ENCODE assay signal across 1 cellular context in the genomic region with DNA sequence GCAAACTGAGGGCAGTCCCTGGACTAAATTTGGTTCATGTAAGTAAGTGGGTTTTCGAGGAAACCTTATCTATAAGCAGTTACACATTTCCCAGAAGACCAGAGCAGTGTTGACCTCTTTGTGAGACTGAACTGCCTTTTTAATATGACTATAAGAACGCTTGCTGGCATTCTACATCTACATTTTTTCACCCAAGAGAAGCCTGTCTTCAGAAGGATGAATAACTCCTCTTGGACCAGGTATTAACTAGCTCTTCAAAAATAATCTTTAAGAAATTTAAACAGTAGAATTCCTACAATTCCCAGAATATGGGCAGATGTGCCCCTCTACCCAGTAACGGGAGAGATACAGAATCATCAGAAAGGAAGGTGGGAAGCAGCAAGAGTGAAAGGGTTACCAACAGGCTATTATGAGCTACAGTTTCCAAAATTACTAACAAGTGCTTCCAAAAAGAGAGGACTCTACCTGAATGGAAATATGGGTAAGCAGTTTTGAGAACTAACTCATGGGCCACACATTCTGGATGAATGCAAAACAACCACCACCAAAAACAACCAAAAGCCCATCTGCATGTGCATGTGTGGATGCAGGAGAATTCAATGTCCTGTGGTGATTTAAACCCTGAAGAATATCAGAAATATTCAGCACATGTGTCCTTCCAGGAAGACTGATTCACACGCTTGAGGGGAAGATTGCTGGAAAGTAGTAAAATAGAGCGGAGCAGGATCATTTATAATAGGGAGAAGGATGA.
A peak's percentile ranks its signal among the peaks of the same experiment; 100 is the strongest.
TF ChIP-seq lines count a peak whose summit lies in the region.

No MANE protein-coding gene starts in this region.

TF ChIP-seq in K562, 482 proteins besides CTCF, POLR2A, EP300 and RAD21 (continued from another document and continues in another):
- TF ChIP-seq, protein P1, sequence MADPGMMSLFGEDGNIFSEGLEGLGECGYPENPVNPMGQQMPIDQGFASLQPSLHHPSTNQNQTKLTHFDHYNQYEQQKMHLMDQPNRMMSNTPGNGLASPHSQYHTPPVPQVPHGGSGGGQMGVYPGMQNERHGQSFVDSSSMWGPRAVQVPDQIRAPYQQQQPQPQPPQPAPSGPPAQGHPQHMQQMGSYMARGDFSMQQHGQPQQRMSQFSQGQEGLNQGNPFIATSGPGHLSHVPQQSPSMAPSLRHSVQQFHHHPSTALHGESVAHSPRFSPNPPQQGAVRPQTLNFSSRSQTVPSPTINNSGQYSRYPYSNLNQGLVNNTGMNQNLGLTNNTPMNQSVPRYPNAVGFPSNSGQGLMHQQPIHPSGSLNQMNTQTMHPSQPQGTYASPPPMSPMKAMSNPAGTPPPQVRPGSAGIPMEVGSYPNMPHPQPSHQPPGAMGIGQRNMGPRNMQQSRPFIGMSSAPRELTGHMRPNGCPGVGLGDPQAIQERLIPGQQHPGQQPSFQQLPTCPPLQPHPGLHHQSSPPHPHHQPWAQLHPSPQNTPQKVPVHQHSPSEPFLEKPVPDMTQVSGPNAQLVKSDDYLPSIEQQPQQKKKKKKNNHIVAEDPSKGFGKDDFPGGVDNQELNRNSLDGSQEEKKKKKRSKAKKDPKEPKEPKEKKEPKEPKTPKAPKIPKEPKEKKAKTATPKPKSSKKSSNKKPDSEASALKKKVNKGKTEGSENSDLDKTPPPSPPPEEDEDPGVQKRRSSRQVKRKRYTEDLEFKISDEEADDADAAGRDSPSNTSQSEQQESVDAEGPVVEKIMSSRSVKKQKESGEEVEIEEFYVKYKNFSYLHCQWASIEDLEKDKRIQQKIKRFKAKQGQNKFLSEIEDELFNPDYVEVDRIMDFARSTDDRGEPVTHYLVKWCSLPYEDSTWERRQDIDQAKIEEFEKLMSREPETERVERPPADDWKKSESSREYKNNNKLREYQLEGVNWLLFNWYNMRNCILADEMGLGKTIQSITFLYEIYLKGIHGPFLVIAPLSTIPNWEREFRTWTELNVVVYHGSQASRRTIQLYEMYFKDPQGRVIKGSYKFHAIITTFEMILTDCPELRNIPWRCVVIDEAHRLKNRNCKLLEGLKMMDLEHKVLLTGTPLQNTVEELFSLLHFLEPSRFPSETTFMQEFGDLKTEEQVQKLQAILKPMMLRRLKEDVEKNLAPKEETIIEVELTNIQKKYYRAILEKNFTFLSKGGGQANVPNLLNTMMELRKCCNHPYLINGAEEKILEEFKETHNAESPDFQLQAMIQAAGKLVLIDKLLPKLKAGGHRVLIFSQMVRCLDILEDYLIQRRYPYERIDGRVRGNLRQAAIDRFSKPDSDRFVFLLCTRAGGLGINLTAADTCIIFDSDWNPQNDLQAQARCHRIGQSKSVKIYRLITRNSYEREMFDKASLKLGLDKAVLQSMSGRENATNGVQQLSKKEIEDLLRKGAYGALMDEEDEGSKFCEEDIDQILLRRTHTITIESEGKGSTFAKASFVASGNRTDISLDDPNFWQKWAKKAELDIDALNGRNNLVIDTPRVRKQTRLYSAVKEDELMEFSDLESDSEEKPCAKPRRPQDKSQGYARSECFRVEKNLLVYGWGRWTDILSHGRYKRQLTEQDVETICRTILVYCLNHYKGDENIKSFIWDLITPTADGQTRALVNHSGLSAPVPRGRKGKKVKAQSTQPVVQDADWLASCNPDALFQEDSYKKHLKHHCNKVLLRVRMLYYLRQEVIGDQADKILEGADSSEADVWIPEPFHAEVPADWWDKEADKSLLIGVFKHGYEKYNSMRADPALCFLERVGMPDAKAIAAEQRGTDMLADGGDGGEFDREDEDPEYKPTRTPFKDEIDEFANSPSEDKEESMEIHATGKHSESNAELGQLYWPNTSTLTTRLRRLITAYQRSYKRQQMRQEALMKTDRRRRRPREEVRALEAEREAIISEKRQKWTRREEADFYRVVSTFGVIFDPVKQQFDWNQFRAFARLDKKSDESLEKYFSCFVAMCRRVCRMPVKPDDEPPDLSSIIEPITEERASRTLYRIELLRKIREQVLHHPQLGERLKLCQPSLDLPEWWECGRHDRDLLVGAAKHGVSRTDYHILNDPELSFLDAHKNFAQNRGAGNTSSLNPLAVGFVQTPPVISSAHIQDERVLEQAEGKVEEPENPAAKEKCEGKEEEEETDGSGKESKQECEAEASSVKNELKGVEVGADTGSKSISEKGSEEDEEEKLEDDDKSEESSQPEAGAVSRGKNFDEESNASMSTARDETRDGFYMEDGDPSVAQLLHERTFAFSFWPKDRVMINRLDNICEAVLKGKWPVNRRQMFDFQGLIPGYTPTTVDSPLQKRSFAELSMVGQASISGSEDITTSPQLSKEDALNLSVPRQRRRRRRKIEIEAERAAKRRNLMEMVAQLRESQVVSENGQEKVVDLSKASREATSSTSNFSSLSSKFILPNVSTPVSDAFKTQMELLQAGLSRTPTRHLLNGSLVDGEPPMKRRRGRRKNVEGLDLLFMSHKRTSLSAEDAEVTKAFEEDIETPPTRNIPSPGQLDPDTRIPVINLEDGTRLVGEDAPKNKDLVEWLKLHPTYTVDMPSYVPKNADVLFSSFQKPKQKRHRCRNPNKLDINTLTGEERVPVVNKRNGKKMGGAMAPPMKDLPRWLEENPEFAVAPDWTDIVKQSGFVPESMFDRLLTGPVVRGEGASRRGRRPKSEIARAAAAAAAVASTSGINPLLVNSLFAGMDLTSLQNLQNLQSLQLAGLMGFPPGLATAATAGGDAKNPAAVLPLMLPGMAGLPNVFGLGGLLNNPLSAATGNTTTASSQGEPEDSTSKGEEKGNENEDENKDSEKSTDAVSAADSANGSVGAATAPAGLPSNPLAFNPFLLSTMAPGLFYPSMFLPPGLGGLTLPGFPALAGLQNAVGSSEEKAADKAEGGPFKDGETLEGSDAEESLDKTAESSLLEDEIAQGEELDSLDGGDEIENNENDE (IDR thresholded peaks at IDR 0.05; ENCODE audit: low read depth, low read length) = no peak
- TF ChIP-seq, protein P2, sequence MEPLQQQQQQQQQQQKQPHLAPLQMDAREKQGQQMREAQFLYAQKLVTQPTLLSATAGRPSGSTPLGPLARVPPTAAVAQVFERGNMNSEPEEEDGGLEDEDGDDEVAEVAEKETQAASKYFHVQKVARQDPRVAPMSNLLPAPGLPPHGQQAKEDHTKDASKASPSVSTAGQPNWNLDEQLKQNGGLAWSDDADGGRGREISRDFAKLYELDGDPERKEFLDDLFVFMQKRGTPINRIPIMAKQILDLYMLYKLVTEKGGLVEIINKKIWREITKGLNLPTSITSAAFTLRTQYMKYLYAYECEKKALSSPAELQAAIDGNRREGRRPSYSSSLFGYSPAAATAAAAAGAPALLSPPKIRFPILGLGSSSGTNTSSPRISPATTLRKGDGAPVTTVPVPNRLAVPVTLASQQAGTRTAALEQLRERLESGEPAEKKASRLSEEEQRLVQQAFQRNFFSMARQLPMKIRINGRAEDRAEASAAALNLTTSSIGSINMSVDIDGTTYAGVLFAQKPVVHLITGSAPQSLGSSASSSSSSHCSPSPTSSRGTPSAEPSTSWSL (CRISPR knock-in tag; IDR thresholded peaks at IDR 0.05; ENCODE audit: borderline replicate concordance) = 0 out of 2 replicates have a peak, but pooled peaks have one; percentile 27
- TF ChIP-seq, protein P3, sequence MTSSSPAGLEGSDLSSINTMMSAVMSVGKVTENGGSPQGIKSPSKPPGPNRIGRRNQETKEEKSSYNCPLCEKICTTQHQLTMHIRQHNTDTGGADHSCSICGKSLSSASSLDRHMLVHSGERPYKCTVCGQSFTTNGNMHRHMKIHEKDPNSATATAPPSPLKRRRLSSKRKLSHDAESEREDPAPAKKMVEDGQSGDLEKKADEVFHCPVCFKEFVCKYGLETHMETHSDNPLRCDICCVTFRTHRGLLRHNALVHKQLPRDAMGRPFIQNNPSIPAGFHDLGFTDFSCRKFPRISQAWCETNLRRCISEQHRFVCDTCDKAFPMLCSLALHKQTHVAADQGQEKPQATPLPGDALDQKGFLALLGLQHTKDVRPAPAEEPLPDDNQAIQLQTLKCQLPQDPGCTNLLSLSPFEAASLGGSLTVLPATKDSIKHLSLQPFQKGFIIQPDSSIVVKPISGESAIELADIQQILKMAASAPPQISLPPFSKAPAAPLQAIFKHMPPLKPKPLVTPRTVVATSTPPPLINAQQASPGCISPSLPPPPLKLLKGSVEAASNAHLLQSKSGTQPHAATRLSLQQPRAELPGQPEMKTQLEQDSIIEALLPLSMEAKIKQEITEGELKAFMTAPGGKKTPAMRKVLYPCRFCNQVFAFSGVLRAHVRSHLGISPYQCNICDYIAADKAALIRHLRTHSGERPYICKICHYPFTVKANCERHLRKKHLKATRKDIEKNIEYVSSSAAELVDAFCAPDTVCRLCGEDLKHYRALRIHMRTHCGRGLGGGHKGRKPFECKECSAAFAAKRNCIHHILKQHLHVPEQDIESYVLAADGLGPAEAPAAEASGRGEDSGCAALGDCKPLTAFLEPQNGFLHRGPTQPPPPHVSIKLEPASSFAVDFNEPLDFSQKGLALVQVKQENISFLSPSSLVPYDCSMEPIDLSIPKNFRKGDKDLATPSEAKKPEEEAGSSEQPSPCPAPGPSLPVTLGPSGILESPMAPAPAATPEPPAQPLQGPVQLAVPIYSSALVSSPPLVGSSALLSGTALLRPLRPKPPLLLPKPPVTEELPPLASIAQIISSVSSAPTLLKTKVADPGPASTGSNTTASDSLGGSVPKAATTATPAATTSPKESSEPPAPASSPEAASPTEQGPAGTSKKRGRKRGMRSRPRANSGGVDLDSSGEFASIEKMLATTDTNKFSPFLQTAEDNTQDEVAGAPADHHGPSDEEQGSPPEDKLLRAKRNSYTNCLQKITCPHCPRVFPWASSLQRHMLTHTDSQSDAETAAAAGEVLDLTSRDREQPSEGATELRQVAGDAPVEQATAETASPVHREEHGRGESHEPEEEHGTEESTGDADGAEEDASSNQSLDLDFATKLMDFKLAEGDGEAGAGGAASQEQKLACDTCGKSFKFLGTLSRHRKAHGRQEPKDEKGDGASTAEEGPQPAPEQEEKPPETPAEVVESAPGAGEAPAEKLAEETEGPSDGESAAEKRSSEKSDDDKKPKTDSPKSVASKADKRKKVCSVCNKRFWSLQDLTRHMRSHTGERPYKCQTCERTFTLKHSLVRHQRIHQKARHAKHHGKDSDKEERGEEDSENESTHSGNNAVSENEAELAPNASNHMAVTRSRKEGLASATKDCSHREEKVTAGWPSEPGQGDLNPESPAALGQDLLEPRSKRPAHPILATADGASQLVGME (CRISPR knock-in tag; IDR thresholded peaks at IDR 0.05) = 0 out of 2 replicates have a peak, but pooled peaks have one; percentile 45
- TF ChIP-seq CSDE1 (IDR thresholded peaks at IDR 0.05) (no peak), ZNF24 (IDR thresholded peaks at IDR 0.05) (no peak), ASH1L (IDR thresholded peaks at IDR 0.05; ENCODE audit: borderline replicate concordance, low read depth, partially characterized antibody) (no peak), CEBPB (tag; IDR thresholded peaks at IDR 0.05) (no peak), MYNN (IDR thresholded peaks at IDR 0.05) (no peak), MYNN (CRISPR knock-in tag; IDR thresholded peaks at IDR 0.05) (no peak), RBM15 (IDR thresholded peaks at IDR 0.05; ENCODE audit: insufficient read depth, low read length) (no peak), TAF1 (IDR thresholded peaks at IDR 0.05; ENCODE audit: control insufficient read depth, extremely low read depth, insufficient read depth, low read length, severe bottlenecking) (no peak), NUFIP1 (IDR thresholded peaks at IDR 0.05; ENCODE audit: partially characterized antibody) (no peak), KAT7 (CRISPR knock-in tag; IDR thresholded peaks at IDR 0.05; ENCODE audit: borderline replicate concordance) (no peak), ZNF263 (CRISPR knock-in tag; IDR thresholded peaks at IDR 0.05; ENCODE audit: borderline replicate concordance) (no peak), TEAD2 (tag; IDR thresholded peaks at IDR 0.05) (no peak), EHMT2 (IDR thresholded peaks at IDR 0.05) (no peak), TEAD4 (IDR thresholded peaks at IDR 0.05; ENCODE audit: low read length) (peak; percentile 55; the same call in 1 of the 2 replicates), TEAD4 (CRISPR knock-in tag; IDR thresholded peaks at IDR 0.05; ENCODE audit: borderline replicate concordance) (no peak), FOXM1 (IDR thresholded peaks at IDR 0.05; ENCODE audit: low read depth) (peak; percentile 62), FOXM1 (CRISPR knock-in tag; IDR thresholded peaks at IDR 0.05; ENCODE audit: low read depth) (no peak), ZNF124 (CRISPR knock-in tag; IDR thresholded peaks at IDR 0.05) (no peak), ZNF586 (CRISPR knock-in tag; conservative IDR thresholded peaks at IDR 0.05) (no peak), ZNF224 (CRISPR knock-in tag; IDR thresholded peaks at IDR 0.05) (no peak), ZNF695 (CRISPR knock-in tag; IDR thresholded peaks at IDR 0.05) (no peak), ZNF79 (CRISPR knock-in tag; IDR thresholded peaks at IDR 0.05; ENCODE audit: low read depth) (no peak), ETV1 (tag; conservative IDR thresholded peaks at IDR 0.05; ENCODE audit: low read depth) (no peak), TEAD1 (CRISPR knock-in tag; IDR thresholded peaks at IDR 0.05) (no peak), NR2C2 (CRISPR knock-in tag; IDR thresholded peaks at IDR 0.05) (no peak), NR2C2 (tag; IDR thresholded peaks at IDR 0.05) (peak; percentile 32; the same call in 1 of the 2 replicates), ZNF12 (CRISPR knock-in tag; IDR thresholded peaks at IDR 0.05) (no peak)
- TF ChIP-seq, protein P4, sequence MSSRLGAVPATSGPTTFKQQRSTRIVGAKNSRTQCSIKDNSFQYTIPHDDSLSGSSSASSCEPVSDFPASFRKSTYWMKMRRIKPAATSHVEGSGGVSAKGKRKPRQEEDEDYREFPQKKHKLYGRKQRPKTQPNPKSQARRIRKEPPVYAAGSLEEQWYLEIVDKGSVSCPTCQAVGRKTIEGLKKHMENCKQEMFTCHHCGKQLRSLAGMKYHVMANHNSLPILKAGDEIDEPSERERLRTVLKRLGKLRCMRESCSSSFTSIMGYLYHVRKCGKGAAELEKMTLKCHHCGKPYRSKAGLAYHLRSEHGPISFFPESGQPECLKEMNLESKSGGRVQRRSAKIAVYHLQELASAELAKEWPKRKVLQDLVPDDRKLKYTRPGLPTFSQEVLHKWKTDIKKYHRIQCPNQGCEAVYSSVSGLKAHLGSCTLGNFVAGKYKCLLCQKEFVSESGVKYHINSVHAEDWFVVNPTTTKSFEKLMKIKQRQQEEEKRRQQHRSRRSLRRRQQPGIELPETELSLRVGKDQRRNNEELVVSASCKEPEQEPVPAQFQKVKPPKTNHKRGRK (tag; IDR thresholded peaks at IDR 0.05) = no peak
- TF ChIP-seq, protein P5, sequence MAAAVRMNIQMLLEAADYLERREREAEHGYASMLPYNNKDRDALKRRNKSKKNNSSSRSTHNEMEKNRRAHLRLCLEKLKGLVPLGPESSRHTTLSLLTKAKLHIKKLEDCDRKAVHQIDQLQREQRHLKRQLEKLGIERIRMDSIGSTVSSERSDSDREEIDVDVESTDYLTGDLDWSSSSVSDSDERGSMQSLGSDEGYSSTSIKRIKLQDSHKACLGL (CRISPR knock-in tag; IDR thresholded peaks at IDR 0.05; ENCODE audit: borderline replicate concordance, poor library complexity, severe bottlenecking) = no peak
- TF ChIP-seq, protein P6, sequence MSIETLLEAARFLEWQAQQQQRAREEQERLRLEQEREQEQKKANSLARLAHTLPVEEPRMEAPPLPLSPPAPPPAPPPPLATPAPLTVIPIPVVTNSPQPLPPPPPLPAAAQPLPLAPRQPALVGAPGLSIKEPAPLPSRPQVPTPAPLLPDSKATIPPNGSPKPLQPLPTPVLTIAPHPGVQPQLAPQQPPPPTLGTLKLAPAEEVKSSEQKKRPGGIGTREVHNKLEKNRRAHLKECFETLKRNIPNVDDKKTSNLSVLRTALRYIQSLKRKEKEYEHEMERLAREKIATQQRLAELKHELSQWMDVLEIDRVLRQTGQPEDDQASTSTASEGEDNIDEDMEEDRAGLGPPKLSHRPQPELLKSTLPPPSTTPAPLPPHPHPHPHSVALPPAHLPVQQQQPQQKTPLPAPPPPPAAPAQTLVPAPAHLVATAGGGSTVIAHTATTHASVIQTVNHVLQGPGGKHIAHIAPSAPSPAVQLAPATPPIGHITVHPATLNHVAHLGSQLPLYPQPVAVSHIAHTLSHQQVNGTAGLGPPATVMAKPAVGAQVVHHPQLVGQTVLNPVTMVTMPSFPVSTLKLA (conservative IDR thresholded peaks at IDR 0.05) = no peak; a peak in 1 of 4 replicates
